Comparison of ENCODE assay signal across 18 cellular contexts in the genomic region with DNA sequence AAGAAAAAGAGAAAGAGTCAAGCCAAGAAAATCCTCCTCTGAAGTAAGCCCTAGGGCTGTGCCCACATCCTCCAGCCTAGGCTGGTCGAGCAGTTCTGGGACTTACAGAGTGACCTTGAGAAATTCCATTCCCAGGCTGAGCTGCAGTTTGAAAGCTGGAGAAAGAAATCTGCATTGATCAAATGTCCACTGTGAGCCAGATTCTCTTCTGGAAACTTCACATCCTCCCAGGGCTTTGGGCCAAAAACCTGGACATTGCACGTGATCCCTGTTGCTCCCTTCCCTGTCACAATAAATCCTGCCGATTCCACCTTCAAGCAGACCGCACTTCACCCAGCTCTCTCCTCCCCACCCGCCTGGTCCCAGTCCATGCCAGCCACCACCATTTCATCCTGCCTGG. TPM values are rescaled to one million over a fixed set of nuclear protein-coding genes. Genes with fewer than 3 reads are reported as not detected.
A peak's percentile ranks its signal among the peaks of the same experiment; 100 is the strongest.
DNase-seq lines count a peak whose midpoint lies in the region; ATAC-seq and TF ChIP-seq lines count a peak whose summit lies in the region.
"Had no signal": no experiment of that assay in that cellular context is flagged by ENCODE, and none has a peak within 500 bp of the region (broad histone marks: within the 10 kb centered on the region; RNA-seq: fewer than 3 reads in every experiment).

No MANE protein-coding gene starts in this region.

- H3K9ac ChIP-seq in HUES6 (ENCODE audit: low read length) = peak overlapping the region; percentile 16
- H3K9ac ChIP-seq: BLaER1, GM23248 had no signal

- H3K27me3 ChIP-seq in HUES6 (ENCODE audit: control insufficient read depth, insufficient read depth, low read length) (no peaks in the 10 kb centered on the region), adrenal gland (no peaks in the 10 kb centered on the region), heart right ventricle (no peaks in the 10 kb centered on the region), ovary (no peaks in the 10 kb centered on the region)
- H3K27me3 ChIP-seq: BLaER1, SJSA1 had no signal

- DNase-seq in adrenal gland (peak; percentile 72 to 90 (median 83)), heart right ventricle (peak in 1 of 2 donors; percentile 48), ovary (peak in 4 of 5 donors; percentile 43 to 69 (median 58)), G401 (ENCODE audit: low spot score) (no peak), NCI-H1092 treated with DMSO at 0.1 percent for 48 hours (lab: John Stamatoyannopoulos, UW) (no peak), HuH-7.5 (ENCODE audit: low spot score) (no peak)
- DNase-seq: activated effector memory CD4-positive, alpha-beta T cell treated with anti-CD3 and anti-CD28 coated beads, Interleukin-2, amount 50 U/mL, for 16 hours; GM23248; NCI-H1417; NCI-H526 treated with DMSO at 0.1 percent for 48 hours; OCI-M1; stimulated activated CD4-positive, alpha-beta T cell treated with anti-CD3 and anti-CD28 coated beads, Interleukin-2, amount 100 ng/mL, for 48 hours; T-helper 9 cell had no signal

- H3K36me3 ChIP-seq in HUES6 (ENCODE audit: control insufficient read depth, insufficient read depth, low read length) (no peaks in the 10 kb centered on the region), adrenal gland (replicated peaks in 1 of 2) (no peaks in the 10 kb centered on the region), heart right ventricle (peaks cover 0 to 18% (median 0%) of the 10 kb centered on the region in 9 donors), ovary (no peaks in the 10 kb centered on the region)
- H3K36me3 ChIP-seq: SJSA1 had no signal

- H3K4me1 ChIP-seq in HUES6 (ENCODE audit: control insufficient read depth, insufficient read depth, low read length) (peaks cover 3% of the 10 kb centered on the region; the same call in 1 of the 2 replicates), adrenal gland (replicated peaks in 1 of 2) (peaks cover 9% of the 10 kb centered on the region in 2 donors), heart right ventricle (peaks cover 0 to 11% (median 6%) of the 10 kb centered on the region in 9 donors), ovary (ENCODE audit: insufficient read depth) (peaks cover 2% of the 10 kb centered on the region)
- H3K4me1 ChIP-seq: BLaER1, SJSA1 had no signal

- no peak for TF ChIP-seq POLR2A in adrenal gland (IDR thresholded peaks at IDR 0.05)
- TF ChIP-seq POLR2A in ovary (IDR thresholded peaks at IDR 0.05) = no peak

- no peaks in the 10 kb centered on the region for H3K9me3 ChIP-seq in HUES6 (ENCODE audit: control insufficient read depth, insufficient read depth, low read depth, low read length)
- H3K9me3 ChIP-seq in adrenal gland (replicated peaks in 1 of 3) = no peaks in the 10 kb centered on the region
- H3K9me3 ChIP-seq in heart right ventricle = no peaks in the 10 kb centered on the region
- H3K9me3 ChIP-seq in ovary = no peaks in the 10 kb centered on the region
- H3K9me3 ChIP-seq: BLaER1, SJSA1 had no signal

- intact Hi-C loops in adrenal gland (cut with DNase I) = no loop called here
- intact Hi-C loops in heart right ventricle (cut with DNase I) = no loop called here
- intact Hi-C loops in ovary (cut with DNase I) = loop anchor here in 1 of 4 donors (10.0 kb wide), 1 partner anchor 63 kb away; no protein-coding TSS in a partner anchor

- H3K27ac ChIP-seq in HUES6 (ENCODE audit: low read depth, low read length) (no peak overlapping the region), adrenal gland (peak overlapping the region in 3 of 5 donors; percentile 62 to 78 (median 73)), heart right ventricle (peak overlapping the region in 4 of 10 donors; percentile 40 to 58 (median 48)), ovary (peak overlapping the region in 1 of 2 donors; percentile 47)
- H3K27ac ChIP-seq: BLaER1, GM23248, SJSA1 had no signal

- TF ChIP-seq CTCF in adrenal gland (IDR thresholded peaks at IDR 0.05) (no peak), heart right ventricle (IDR thresholded peaks at IDR 0.05) (no peak), ovary (IDR thresholded peaks at IDR 0.05) (no peak)

- WGBS in adrenal gland, 4 donors = 19 to 33% (median 28%) methylated on average over 5 of the region's 5 CpGs
- WGBS in heart right ventricle, 2 donors = 21 to 33% methylated on average over 5 of the region's 5 CpGs
- WGBS in ovary, 3 donors = 9 to 17% (median 11%) methylated on average over 5 of the region's 5 CpGs

- ATAC-seq in heart right ventricle = peak in 7 of 8 donors; percentile 25 to 54 (median 40)
- ATAC-seq: activated CD4-positive, CD25-positive, alpha-beta regulatory T cell treated with anti-CD3 and anti-CD28 coated beads, Interleukin-2, amount 50 U/mL, for 24 hours had no signal

- no peak for TF ChIP-seq EP300 in ovary (IDR thresholded peaks at IDR 0.05)

- no peak overlapping the region for H3K4me3 ChIP-seq in HUES6 (ENCODE audit: low read depth, low read length)
- no peak overlapping the region for H3K4me3 ChIP-seq in adrenal gland
- no peak overlapping the region for H3K4me3 ChIP-seq in heart right ventricle
- H3K4me3 ChIP-seq in ovary = no peak overlapping the region
- H3K4me3 ChIP-seq: BLaER1, GM23248, SJSA1 had no signal

- in situ Hi-C loops in G401 (cut with HindIII; ENCODE audit: low sequenced_read_pairs) = no loop called here

RNA-seq across cellular contexts. Expression of a gene that starts 15.7 kb away (rescaled TPM):
- total RNA-seq in adrenal gland = 10 to 100 TPM in 6 of 8 donors, 1 to 10 TPM in 2; 3.3 to 26.3 (median 12.7) TPM
- polyA plus RNA-seq in adrenal gland = 10 to 100 TPM in 2 of 3 donors, 1 to 10 TPM in 1; 9.6 to 26.5 (median 20.1) TPM
- 100 to 1,000 TPM in 1 of 10 donors, 10 to 100 TPM in 9; 51.8 to 110 (median 89.5) TPM for total RNA-seq in heart right ventricle
- polyA plus RNA-seq in heart right ventricle = 10 to 100 TPM in 1 of 2 donors, 1 to 10 TPM in 1; 9.7 to 48.1 TPM
- 1 to 10 TPM; 3.3 to 9.7 (median 7.7) TPM for total RNA-seq in ovary
- polyA plus RNA-seq in ovary = 1 to 10 TPM; 4.1 to 6.0 TPM
- total RNA-seq in G401 (2014; rRNA removed; shearing (Covaris generic)) = 7.4 and 9.8 TPM in 2 replicates

RNA-seq across cellular contexts. Expression of a gene that starts 16.1 kb away (rescaled TPM):
- total RNA-seq in adrenal gland (not detected), heart right ventricle (not detected), ovary (not detected)
- polyA plus RNA-seq in adrenal gland (under 1 TPM in 1 of 3 donors, not detected in 2; 0.13 TPM), heart right ventricle (not detected), ovary (not detected)
- not detected in 2 replicates for total RNA-seq in G401 (2014; rRNA removed; shearing (Covaris generic))
- total RNA-seq: GM23248, SJSA1, subcutaneous adipose tissue had no signal
- polyA plus RNA-seq: GM23248 had no signal

RNA-seq across cellular contexts. Expression of a gene that starts 22.7 kb away (rescaled TPM):
- total RNA-seq in adrenal gland = 100 to 1,000 TPM in 4 of 8 donors, 10 to 100 TPM in 4; 20.6 to 118 (median 103) TPM
- 100 to 1,000 TPM in 2 of 3 donors, 10 to 100 TPM in 1; 63.9 to 409 (median 315) TPM for polyA plus RNA-seq in adrenal gland
- 100 to 1,000 TPM in 1 of 10 donors, 10 to 100 TPM in 9; 18.8 to 119 (median 32.8) TPM for total RNA-seq in heart right ventricle
- polyA plus RNA-seq in heart right ventricle = 100 to 1,000 TPM; 116 to 124 TPM
- total RNA-seq in ovary = 100 to 1,000 TPM in 5 of 7 donors, 10 to 100 TPM in 2; 23.2 to 148 (median 120) TPM
- polyA plus RNA-seq in ovary = 100 to 1,000 TPM in 1 of 2 donors, 10 to 100 TPM in 1; 92.5 to 163 TPM
- 73.8 and 83.8 TPM in 2 replicates for total RNA-seq in G401 (2014; rRNA removed; shearing (Covaris generic))

RNA-seq across cellular contexts. Expression of a gene that starts 43.3 kb away (rescaled TPM):
- total RNA-seq in adrenal gland (100 to 1,000 TPM in 7 of 8 donors, 10 to 100 TPM in 1; 67.2 to 201 (median 170) TPM), heart right ventricle (10 to 100 TPM; 63.2 to 95.2 (median 73.2) TPM), ovary (100 to 1,000 TPM in 6 of 7 donors, 10 to 100 TPM in 1; 94.0 to 202 (median 170) TPM)
- polyA plus RNA-seq in adrenal gland (100 to 1,000 TPM; 110 to 146 (median 126) TPM), heart right ventricle (10 to 100 TPM; 55.1 to 96.0 TPM), ovary (100 to 1,000 TPM; 180 to 333 TPM)
- 137 and 145 TPM in 2 replicates for total RNA-seq in G401 (2014; rRNA removed; shearing (Covaris generic))

RNA-seq across cellular contexts. Expression of a gene that starts 45.4 kb away (rescaled TPM):
- total RNA-seq in adrenal gland (1 to 10 TPM in 3 of 8 donors, under 1 TPM in 5; 0.12 to 1.8 (median 0.77) TPM), heart right ventricle (1 to 10 TPM in 1 of 10 donors, under 1 TPM in 9; 0.04 to 1.0 (median 0.19) TPM), ovary (under 1 TPM in 6 of 7 donors, not detected in 1; 0.10 to 0.32 (median 0.18) TPM)
- polyA plus RNA-seq in adrenal gland (1 to 10 TPM in 1 of 3 donors, under 1 TPM in 2; 0.11 to 1.0 (median 0.64) TPM), heart right ventricle (under 1 TPM; 0.22 to 0.23 TPM), ovary (under 1 TPM; 0.12 TPM)
- total RNA-seq in G401 (2014; rRNA removed; shearing (Covaris generic)) = 5.4 and 6.1 TPM in 2 replicates

Comparison
In these comparisons a context has a peak if more than half of its experiments do, and no peak if none do; other contexts are left out.
1. DNase-seq: peak in adrenal gland (7 of 7) and ovary (4 of 5); none in G401 (single experiment), NCI-H1092 treated with DMSO at 0.1 percent for 48 hours (single experiment) and HuH-7.5 (single experiment).